In genomic region chr7:30026229-30027064, GRCh38 we compare ENCODE assay signal across 8 cellular contexts. TPM values are rescaled to one million over a fixed set of nuclear protein-coding genes. Genes with fewer than 3 reads are reported as not detected.
DNase-seq lines count a peak whose midpoint lies in the region; ATAC-seq and TF ChIP-seq lines count a peak whose summit lies in the region.

A gene with protein sequence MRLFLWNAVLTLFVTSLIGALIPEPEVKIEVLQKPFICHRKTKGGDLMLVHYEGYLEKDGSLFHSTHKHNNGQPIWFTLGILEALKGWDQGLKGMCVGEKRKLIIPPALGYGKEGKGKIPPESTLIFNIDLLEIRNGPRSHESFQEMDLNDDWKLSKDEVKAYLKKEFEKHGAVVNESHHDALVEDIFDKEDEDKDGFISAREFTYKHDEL (minus strand): TSS chr7:30026702. CDS start chr7:30026508, 194 bp downstream.

- H3K36me3 ChIP-seq in BE2C = no peaks in the 10 kb centered on the region

- H3K27me3 ChIP-seq in BE2C = no peaks in the 10 kb centered on the region

- ATAC-seq in HG03439 (IDR thresholded peaks at IDR 0.05; ENCODE audit: unreplicated experiment) = peak; percentile 74

- H3K27ac ChIP-seq in coronary artery = peak within 1 kb of the TSS; percentile 88 to 90

- H3K4me3 ChIP-seq in BE2C (ENCODE audit: low read depth, low read length) = peak within 1 kb of the TSS; percentile 83
- H3K4me3 ChIP-seq in coronary artery = peak within 1 kb of the TSS; percentile 90

- no peaks in the 10 kb centered on the region for H3K9me3 ChIP-seq in BE2C

- TF ChIP-seq CTCF in BE2C (IDR thresholded peaks at IDR 0.05; ENCODE audit: low read depth, low read length) = no peak
- no peak for TF ChIP-seq CTCF in coronary artery (IDR thresholded peaks at IDR 0.05)

- H3K4me1 ChIP-seq in BE2C = no peaks in the 10 kb centered on the region

- peak; percentile 96 for DNase-seq in BE2C
- peak; percentile 80 for DNase-seq in GM19238 (ENCODE audit: insufficient read length, low spot score)
- peak; percentile 97 for DNase-seq in NCI-H510A (lab: John Stamatoyannopoulos, UW)
- peak; percentile 93 for DNase-seq in activated CD4-positive, alpha-beta T cell treated with anti-CD3 and anti-CD28 coated beads for 48 hours
- peak; percentile 98 for DNase-seq in coronary artery (ENCODE audit: low spot score)
- DNase-seq in kidney tubule cell (ENCODE audit: low spot score) = peak; percentile 100
- peak; percentile 69 to 74 for DNase-seq in stimulated activated CD4-positive, alpha-beta T cell treated with anti-CD3 and anti-CD28 coated beads, Interleukin-1b, Interleukin-23, amount 100 ng/mL, for 1 hour (ENCODE audit: low read depth in 2 of 2)

RNA-seq across cellular contexts. Expression of the gene that starts here (rescaled TPM):
- polyA plus RNA-seq in BE2C (2012; ENCODE audit: insufficient read depth, insufficient read length, low read depth) = 8.8 TPM

Comparison
In these comparisons a context has a peak if more than half of its experiments do, and no peak if none do; other contexts are left out.
1. Peak in every context shown above with its lines: DNase-seq, ATAC-seq, H3K4me3 ChIP-seq and H3K27ac ChIP-seq.